Comparison of ENCODE assay signal across 29 cellular contexts in the genomic region with DNA sequence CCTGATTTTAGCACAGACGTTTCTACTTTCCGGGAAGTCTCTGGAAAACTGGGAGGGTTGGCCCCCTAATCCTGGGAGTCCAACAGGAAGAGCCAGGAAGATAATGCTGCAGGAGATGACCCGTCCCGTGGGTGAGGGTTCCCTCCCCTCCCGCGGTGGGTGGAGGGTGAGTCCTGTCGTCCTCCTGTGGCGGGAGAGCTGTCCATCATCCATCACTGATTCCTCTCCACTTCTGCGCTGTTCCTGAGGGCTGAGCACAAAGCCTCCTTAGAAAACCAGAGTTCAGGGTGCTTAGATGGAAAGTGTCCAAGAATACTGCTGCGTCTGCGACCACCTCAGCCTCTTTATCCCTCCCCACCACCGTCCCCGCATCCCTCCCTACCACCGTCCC. TPM values are rescaled to one million over a fixed set of nuclear protein-coding genes. Genes with fewer than 3 reads are reported as not detected.
"Had no signal": no experiment of that assay in that cellular context is flagged by ENCODE, and none has a peak within 500 bp of the region (broad histone marks: within the 10 kb centered on the region; RNA-seq: fewer than 3 reads in every experiment).

No MANE protein-coding gene starts in this region.

- H3K4me3 Mint-ChIP-seq: activated CD8-positive, alpha-beta T cell treated with anti-CD3 and anti-CD28 coated beads, Interleukin-2, amount 10 ng/mL, durations not matched to agents 7 days and 5 days; activated naive CD4-positive, alpha-beta T cell treated with anti-CD3 and anti-CD28 coated beads, Interleukin-2, amount 10 ng/mL, durations not matched to agents 7 days and 5 days; activated naive CD8-positive, alpha-beta T cell treated with anti-CD3 and anti-CD28 coated beads, Interleukin-2, amount 50 U/mL, for 24 hours; activated T-cell treated with anti-CD3 and anti-CD28 coated beads, Interleukin-2, amount 50 U/mL, for 24 hours; naive thymus-derived CD4-positive, alpha-beta T cell; neural progenitor cell; T-helper 2 cell treated with Interferon-gamma antibody and Interleukin-4, amounts not matched to agents 5 μg/mL and 100 μg/mL, for 36 hours had no signal

- ATAC-seq: activated CD8-positive, alpha-beta T cell treated with anti-CD3 and anti-CD28 coated beads, Interleukin-2, amount 10 ng/mL, durations not matched to agents 7 days and 5 days; activated naive CD8-positive, alpha-beta T cell treated with anti-CD3 and anti-CD28 coated beads, Interleukin-2, amount 50 U/mL, for 24 hours; heart right ventricle; naive thymus-derived CD4-positive, alpha-beta T cell; psoas muscle had no signal

- H3K27ac Mint-ChIP-seq: activated CD8-positive, alpha-beta T cell treated with anti-CD3 and anti-CD28 coated beads, Interleukin-2, amount 10 ng/mL, durations not matched to agents 7 days and 5 days; activated naive CD4-positive, alpha-beta T cell treated with anti-CD3 and anti-CD28 coated beads, Interleukin-2, amount 10 ng/mL, durations not matched to agents 7 days and 5 days; activated naive CD8-positive, alpha-beta T cell treated with anti-CD3 and anti-CD28 coated beads, Interleukin-2, amount 50 U/mL, for 24 hours; neural progenitor cell; T-helper 2 cell treated with Interferon-gamma antibody and Interleukin-4, amounts not matched to agents 5 μg/mL and 100 μg/mL, for 36 hours had no signal

- H3K36me3 Mint-ChIP-seq: activated naive CD4-positive, alpha-beta T cell treated with anti-CD3 and anti-CD28 coated beads, Interleukin-2, amount 10 ng/mL, durations not matched to agents 7 days and 5 days; naive thymus-derived CD4-positive, alpha-beta T cell; neural progenitor cell had no signal

- H3K4me1 ChIP-seq: left lung, psoas muscle had no signal

- H3K4me3 ChIP-seq: left lung, neural progenitor cell, psoas muscle, spleen had no signal

- H3K9me3 Mint-ChIP-seq: activated naive CD4-positive, alpha-beta T cell treated with anti-CD3 and anti-CD28 coated beads, Interleukin-2, amount 10 ng/mL, durations not matched to agents 7 days and 5 days; activated naive CD8-positive, alpha-beta T cell treated with anti-CD3 and anti-CD28 coated beads, Interleukin-2, amount 50 U/mL, for 24 hours; activated T-cell treated with anti-CD3 and anti-CD28 coated beads, Interleukin-2, amount 50 U/mL, for 24 hours; naive thymus-derived CD4-positive, alpha-beta T cell; neural progenitor cell; T-helper 2 cell treated with Interferon-gamma antibody and Interleukin-4, amounts not matched to agents 5 μg/mL and 100 μg/mL, for 36 hours had no signal

- H3K27me3 ChIP-seq: esophagus muscularis mucosa, gastroesophageal sphincter, neural progenitor cell, thyroid gland had no signal

- H3K9me3 ChIP-seq: esophagus muscularis mucosa, gastroesophageal sphincter, heart right ventricle, left lung, psoas muscle, spleen, thyroid gland had no signal

- H3K27ac ChIP-seq: heart right ventricle, left lung, neural progenitor cell, psoas muscle had no signal

- H3K36me3 ChIP-seq: esophagus muscularis mucosa, gastroesophageal sphincter, heart right ventricle, left lung, neural progenitor cell, spleen, thyroid gland had no signal

- H3K9ac ChIP-seq: neural progenitor cell had no signal

- H3K27me3 Mint-ChIP-seq: activated T-cell treated with anti-CD3 and anti-CD28 coated beads, Interleukin-2, amount 50 U/mL, for 24 hours had no signal

- H3K4me2 ChIP-seq: neural progenitor cell had no signal

- DNase-seq: activated CD4-positive, alpha-beta T cell treated with anti-CD3 and anti-CD28 coated beads for 4 hours; activated CD8-positive, alpha-beta T cell treated with anti-CD3 and anti-CD28 coated beads, Interleukin-2, amount 10 ng/mL, durations not matched to agents 7 days and 5 days; activated effector memory CD4-positive, alpha-beta T cell treated with Interleukin-2 at 50 U/mL for 16 hours; activated naive CD4-positive, alpha-beta T cell treated with anti-CD3 and anti-CD28 coated beads, Interleukin-2, amount 10 ng/mL, durations not matched to agents 7 days and 5 days; activated naive CD8-positive, alpha-beta T cell treated with anti-CD3 and anti-CD28 coated beads, Interleukin-2, amount 50 U/mL, for 24 hours; activated T-cell treated with anti-CD3 and anti-CD28 coated beads, Interleukin-2, amount 50 U/mL, for 24 hours; aorta; cerebellar nuclear complex; cortex of kidney; effector CD4-positive, alpha-beta T cell; heart right ventricle; left lung; naive thymus-derived CD4-positive, alpha-beta T cell; psoas muscle; spleen; stimulated activated CD4-positive, alpha-beta T cell treated with anti-CD3 and anti-CD28 coated beads, Interleukin-4, amount 100 ng/mL, for 4 hours; stimulated activated naive CD4-positive, alpha-beta T cell; SW 1271 had no signal

RNA-seq across cellular contexts. Expression of a gene that starts 6.1 kb away (rescaled TPM):
- total RNA-seq: endothelial cell of umbilical vein, esophagus muscularis mucosa, gastroesophageal sphincter, kidney epithelial cell, lung microvascular endothelial cell, osteocyte, psoas muscle had no signal
- polyA plus RNA-seq: aorta, endothelial cell of umbilical vein, heart right ventricle had no signal

RNA-seq across cellular contexts. Expression of a gene that starts 40.9 kb away (rescaled TPM):
- total RNA-seq: activated CD8-positive, alpha-beta T cell treated with anti-CD3 and anti-CD28 coated beads, Interleukin-2, amount 10 ng/mL, durations not matched to agents 7 days and 5 days; aorta; endothelial cell of umbilical vein; esophagus muscularis mucosa; gastroesophageal sphincter; heart right ventricle; kidney epithelial cell; left lung; lung microvascular endothelial cell; mononuclear cell; naive thymus-derived CD4-positive, alpha-beta T cell; osteocyte; psoas muscle; subcutaneous adipose tissue; thyroid gland had no signal
- polyA plus RNA-seq: aorta; endothelial cell of umbilical vein; heart right ventricle; naive thymus-derived CD4-positive, alpha-beta T cell; psoas muscle; spleen had no signal
